ENCODE assay signal across 8 cellular contexts in genomic region chr15:54609152-54609551, GRCh38.
"Had no signal": no experiment of that assay in that cellular context is flagged by ENCODE, and none has a peak within 500 bp of the region (broad histone marks: within the 10 kb centered on the region; RNA-seq: fewer than 3 reads in every experiment).

No MANE protein-coding gene starts in this region.

- H3K36me3 ChIP-seq: HAP-1 had no signal

- H3K4me3 ChIP-seq: GM23248, GM23338, HAP-1 had no signal

- DNase-seq: GM23248, GOT3, H7, H9, HCEC 1CT, HFFc6 had no signal

- H3K9ac ChIP-seq: GM23248 had no signal

- H3K4me3 Mint-ChIP-seq: GM23338, H9, HFFc6 had no signal

- H3K27ac Mint-ChIP-seq: GM23338, H9, HFFc6 had no signal

- H3K27ac ChIP-seq: GM23248 had no signal

- H3K9me3 ChIP-seq: HAP-1 had no signal

- H3K9me3 Mint-ChIP-seq: H9 had no signal

- H2AFZ ChIP-seq: GM23248, GM23338 had no signal

- H3K4me2 ChIP-seq: GM23338 had no signal
